In genomic region chr7:92251181-92251580, GRCh38 we compare ENCODE assay signal across 20 cellular contexts. TPM values are rescaled to one million over a fixed set of nuclear protein-coding genes. Genes with fewer than 3 reads are reported as not detected.
DNase-seq lines count a peak whose midpoint lies in the region; ATAC-seq and TF ChIP-seq lines count a peak whose summit lies in the region.
"Had no signal": no experiment of that assay in that cellular context is flagged by ENCODE, and none has a peak within 500 bp of the region (broad histone marks: within the 10 kb centered on the region; RNA-seq: fewer than 3 reads in every experiment).

No MANE protein-coding gene starts in this region.

- H3K4me2 ChIP-seq in GM23248 (ENCODE audit: unreplicated experiment) = peak overlapping the region; percentile 9
- H3K4me2 ChIP-seq: BLaER1 had no signal

- peaks cover 19% of the 10 kb centered on the region for H3K4me1 Mint-ChIP-seq in nephron progenitor cell

- H3K27ac ChIP-seq in GM23248 = no peak overlapping the region
- peak overlapping the region; percentile 6 for H3K27ac ChIP-seq in epithelial cell of prostate
- H3K27ac ChIP-seq: BLaER1, SJSA1 had no signal

- no peak overlapping the region for H3K4me3 ChIP-seq in GM23248
- H3K4me3 ChIP-seq: BLaER1, SJSA1 had no signal

- 0 out of 2 replicates have a peak, but pooled peaks cover 5% of the 10 kb centered on the region for H4K20me1 ChIP-seq in GM23248 (ENCODE audit: insufficient read depth)

- H3K4me1 ChIP-seq in GM23248 (ENCODE audit: insufficient read depth) = peaks cover 30% of the 10 kb centered on the region

- peaks cover 28% of the 10 kb centered on the region for H3F3A ChIP-seq in GM23248 (ENCODE audit: insufficient read depth)

- in situ Hi-C loops in GM23248 (cut with MboI) = no loop called here
- in situ Hi-C loops in SK-MEL-5 (cut with HindIII; ENCODE audit: low pct_unique_long_range_greater_than_20kb, low sequenced_read_pairs) = no loop called here

- peaks cover 46% of the 10 kb centered on the region for H3K36me3 Mint-ChIP-seq in nephron progenitor cell (ENCODE audit: low read depth)

- H3K9me3 Mint-ChIP-seq in nephron progenitor cell = peaks cover 22% of the 10 kb centered on the region

- H2AFZ ChIP-seq in GM23248 = no peak overlapping the region

- no peak for TF ChIP-seq CTCF in nephron progenitor cell (IDR thresholded peaks at IDR 0.05)

- H3K9me3 ChIP-seq in GM23248 (ENCODE audit: low read depth) = no peaks in the 10 kb centered on the region
- H3K9me3 ChIP-seq: SJSA1 had no signal

- H3K79me2 ChIP-seq in GM23248 (ENCODE audit: insufficient read depth) = peaks cover 95% of the 10 kb centered on the region

- H3K27ac Mint-ChIP-seq in nephron progenitor cell = no peak overlapping the region

- H3K27me3 ChIP-seq in GM23248 (replicated peaks; ENCODE audit: insufficient read depth) = no peaks in the 10 kb centered on the region
- H3K27me3 ChIP-seq: BLaER1, SJSA1 had no signal

- H3K4me3 Mint-ChIP-seq in nephron progenitor cell = no peak overlapping the region

- WGBS in GM23248 (ENCODE audit: low coverage in 1 of 2, low lambda C conversion rate in 2 of 2, missing lambda C conversion rate in 2 of 2), 2 experiments = 100% methylated on average over 1 of the region's 1 CpG

- DNase-seq in GM23248 (peak; percentile 17), SK-MEL-5 (ENCODE audit: low read depth, low spot score) (peak; percentile 40), epithelial cell of prostate (ENCODE audit: low read depth, low spot score) (no peak), pons (ENCODE audit: low spot score) (peak; percentile 39), nephron progenitor cell (no peak), SIG-M5 (lab: John Stamatoyannopoulos, UW) (no peak), GM19238 (ENCODE audit: insufficient read length, low spot score) (no peak)
- DNase-seq: CD8-positive, alpha-beta memory T cell; DND-41; GDM1; GOT3; MV-4-11; NCI-H1417; NCI-H187 treated with DMSO at 0.1 percent for 48 hours; NCI-H69; NK-92 treated with Interleukin-12 subunit alpha and Interleukin-12 subunit beta, amount 100 ng/mL, for 24 hours; SW 1271 had no signal

- H3K9me2 ChIP-seq in GM23248 (ENCODE audit: insufficient read depth) = no peaks in the 10 kb centered on the region

- 0 out of 2 replicates have a peak, but pooled peaks cover 2% of the 10 kb centered on the region for H3K36me3 ChIP-seq in GM23248 (ENCODE audit: low read depth)

- H3K27me3 Mint-ChIP-seq in nephron progenitor cell (ENCODE audit: low read depth, poor library complexity) = no peaks in the 10 kb centered on the region
- H3K27me3 Mint-ChIP-seq: CD8-positive, alpha-beta memory T cell had no signal

- ATAC-seq in GM18858 (IDR thresholded peaks at IDR 0.05; ENCODE audit: unreplicated experiment) = no peak

- no peak overlapping the region for H3K9ac ChIP-seq in GM23248
- H3K9ac ChIP-seq: BLaER1 had no signal

RNA-seq across cellular contexts. Expression of gene ANKIB1, which starts 5.4 kb away (rescaled TPM):
- 36.7 and 43.1 TPM in 2 replicates for total RNA-seq in GM23248 (2014; rRNA removed; shearing (Covaris generic))
- polyA plus RNA-seq in GM23248 (2016; fragmentation: Nextera tagmentation; extraction: Ambion mirVana) = 12.6 and 12.9 TPM in 2 replicates
- 35.4 and 37.7 TPM in 2 replicates for total RNA-seq in SK-MEL-5 (2014; rRNA removed; shearing (Covaris generic))
- polyA plus RNA-seq in SK-MEL-5 (2015; cell fraction: cytosol; rRNA removed) = 26.1 and 34.9 TPM in 2 replicates
- polyA plus RNA-seq in SK-MEL-5 (2015; cell fraction: nucleus; rRNA removed) = 90.2 and 101 TPM in 2 replicates

RNA-seq across cellular contexts. Expression of gene KRIT1, which starts 5.5 kb away (rescaled TPM):
- 29.5 and 61.8 TPM in 2 replicates for total RNA-seq in GM23248 (2014; rRNA removed; shearing (Covaris generic))
- polyA plus RNA-seq in GM23248 (2016; fragmentation: Nextera tagmentation; extraction: Ambion mirVana) = 18.0 and 29.7 TPM in 2 replicates
- total RNA-seq in SK-MEL-5 (2014; rRNA removed; shearing (Covaris generic)) = 59.3 and 69.6 TPM in 2 replicates
- 51.2 and 57.9 TPM in 2 replicates for polyA plus RNA-seq in SK-MEL-5 (2015; cell fraction: cytosol; rRNA removed)
- 152 and 161 TPM in 2 replicates for polyA plus RNA-seq in SK-MEL-5 (2015; cell fraction: nucleus; rRNA removed)

Comparison
In these comparisons a context has a peak if more than half of its experiments do, and no peak if none do; other contexts are left out.
1. DNase-seq: peak in GM23248 (single experiment), SK-MEL-5 (single experiment) and pons (single experiment); none in epithelial cell of prostate (single experiment), nephron progenitor cell (single experiment), SIG-M5 (single experiment) and GM19238 (single experiment).